Comparison of ENCODE assay signal across 1 cellular context in genomic region chr14:92751819-92752218, GRCh38.
TF ChIP-seq lines count a peak whose summit lies in the region.

No MANE protein-coding gene starts in this region.

TF ChIP-seq in GM23338, 12 proteins besides CTCF, POLR2A, EP300 and RAD21 (continued from another document):
- TF ChIP-seq, protein P1, sequence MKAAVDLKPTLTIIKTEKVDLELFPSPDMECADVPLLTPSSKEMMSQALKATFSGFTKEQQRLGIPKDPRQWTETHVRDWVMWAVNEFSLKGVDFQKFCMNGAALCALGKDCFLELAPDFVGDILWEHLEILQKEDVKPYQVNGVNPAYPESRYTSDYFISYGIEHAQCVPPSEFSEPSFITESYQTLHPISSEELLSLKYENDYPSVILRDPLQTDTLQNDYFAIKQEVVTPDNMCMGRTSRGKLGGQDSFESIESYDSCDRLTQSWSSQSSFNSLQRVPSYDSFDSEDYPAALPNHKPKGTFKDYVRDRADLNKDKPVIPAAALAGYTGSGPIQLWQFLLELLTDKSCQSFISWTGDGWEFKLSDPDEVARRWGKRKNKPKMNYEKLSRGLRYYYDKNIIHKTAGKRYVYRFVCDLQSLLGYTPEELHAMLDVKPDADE (IDR thresholded peaks at IDR 0.05), result no peak
- TF ChIP-seq EZH2phosphoT487 (IDR thresholded peaks at IDR 0.05; ENCODE audit: unreplicated experiment) (no peak), STAT1 (IDR thresholded peaks at IDR 0.05; ENCODE audit: unreplicated experiment) (no peak), EZH2 (IDR thresholded peaks at IDR 0.05; ENCODE audit: low read depth, unreplicated experiment) (no peak)
- TF ChIP-seq, protein P2, sequence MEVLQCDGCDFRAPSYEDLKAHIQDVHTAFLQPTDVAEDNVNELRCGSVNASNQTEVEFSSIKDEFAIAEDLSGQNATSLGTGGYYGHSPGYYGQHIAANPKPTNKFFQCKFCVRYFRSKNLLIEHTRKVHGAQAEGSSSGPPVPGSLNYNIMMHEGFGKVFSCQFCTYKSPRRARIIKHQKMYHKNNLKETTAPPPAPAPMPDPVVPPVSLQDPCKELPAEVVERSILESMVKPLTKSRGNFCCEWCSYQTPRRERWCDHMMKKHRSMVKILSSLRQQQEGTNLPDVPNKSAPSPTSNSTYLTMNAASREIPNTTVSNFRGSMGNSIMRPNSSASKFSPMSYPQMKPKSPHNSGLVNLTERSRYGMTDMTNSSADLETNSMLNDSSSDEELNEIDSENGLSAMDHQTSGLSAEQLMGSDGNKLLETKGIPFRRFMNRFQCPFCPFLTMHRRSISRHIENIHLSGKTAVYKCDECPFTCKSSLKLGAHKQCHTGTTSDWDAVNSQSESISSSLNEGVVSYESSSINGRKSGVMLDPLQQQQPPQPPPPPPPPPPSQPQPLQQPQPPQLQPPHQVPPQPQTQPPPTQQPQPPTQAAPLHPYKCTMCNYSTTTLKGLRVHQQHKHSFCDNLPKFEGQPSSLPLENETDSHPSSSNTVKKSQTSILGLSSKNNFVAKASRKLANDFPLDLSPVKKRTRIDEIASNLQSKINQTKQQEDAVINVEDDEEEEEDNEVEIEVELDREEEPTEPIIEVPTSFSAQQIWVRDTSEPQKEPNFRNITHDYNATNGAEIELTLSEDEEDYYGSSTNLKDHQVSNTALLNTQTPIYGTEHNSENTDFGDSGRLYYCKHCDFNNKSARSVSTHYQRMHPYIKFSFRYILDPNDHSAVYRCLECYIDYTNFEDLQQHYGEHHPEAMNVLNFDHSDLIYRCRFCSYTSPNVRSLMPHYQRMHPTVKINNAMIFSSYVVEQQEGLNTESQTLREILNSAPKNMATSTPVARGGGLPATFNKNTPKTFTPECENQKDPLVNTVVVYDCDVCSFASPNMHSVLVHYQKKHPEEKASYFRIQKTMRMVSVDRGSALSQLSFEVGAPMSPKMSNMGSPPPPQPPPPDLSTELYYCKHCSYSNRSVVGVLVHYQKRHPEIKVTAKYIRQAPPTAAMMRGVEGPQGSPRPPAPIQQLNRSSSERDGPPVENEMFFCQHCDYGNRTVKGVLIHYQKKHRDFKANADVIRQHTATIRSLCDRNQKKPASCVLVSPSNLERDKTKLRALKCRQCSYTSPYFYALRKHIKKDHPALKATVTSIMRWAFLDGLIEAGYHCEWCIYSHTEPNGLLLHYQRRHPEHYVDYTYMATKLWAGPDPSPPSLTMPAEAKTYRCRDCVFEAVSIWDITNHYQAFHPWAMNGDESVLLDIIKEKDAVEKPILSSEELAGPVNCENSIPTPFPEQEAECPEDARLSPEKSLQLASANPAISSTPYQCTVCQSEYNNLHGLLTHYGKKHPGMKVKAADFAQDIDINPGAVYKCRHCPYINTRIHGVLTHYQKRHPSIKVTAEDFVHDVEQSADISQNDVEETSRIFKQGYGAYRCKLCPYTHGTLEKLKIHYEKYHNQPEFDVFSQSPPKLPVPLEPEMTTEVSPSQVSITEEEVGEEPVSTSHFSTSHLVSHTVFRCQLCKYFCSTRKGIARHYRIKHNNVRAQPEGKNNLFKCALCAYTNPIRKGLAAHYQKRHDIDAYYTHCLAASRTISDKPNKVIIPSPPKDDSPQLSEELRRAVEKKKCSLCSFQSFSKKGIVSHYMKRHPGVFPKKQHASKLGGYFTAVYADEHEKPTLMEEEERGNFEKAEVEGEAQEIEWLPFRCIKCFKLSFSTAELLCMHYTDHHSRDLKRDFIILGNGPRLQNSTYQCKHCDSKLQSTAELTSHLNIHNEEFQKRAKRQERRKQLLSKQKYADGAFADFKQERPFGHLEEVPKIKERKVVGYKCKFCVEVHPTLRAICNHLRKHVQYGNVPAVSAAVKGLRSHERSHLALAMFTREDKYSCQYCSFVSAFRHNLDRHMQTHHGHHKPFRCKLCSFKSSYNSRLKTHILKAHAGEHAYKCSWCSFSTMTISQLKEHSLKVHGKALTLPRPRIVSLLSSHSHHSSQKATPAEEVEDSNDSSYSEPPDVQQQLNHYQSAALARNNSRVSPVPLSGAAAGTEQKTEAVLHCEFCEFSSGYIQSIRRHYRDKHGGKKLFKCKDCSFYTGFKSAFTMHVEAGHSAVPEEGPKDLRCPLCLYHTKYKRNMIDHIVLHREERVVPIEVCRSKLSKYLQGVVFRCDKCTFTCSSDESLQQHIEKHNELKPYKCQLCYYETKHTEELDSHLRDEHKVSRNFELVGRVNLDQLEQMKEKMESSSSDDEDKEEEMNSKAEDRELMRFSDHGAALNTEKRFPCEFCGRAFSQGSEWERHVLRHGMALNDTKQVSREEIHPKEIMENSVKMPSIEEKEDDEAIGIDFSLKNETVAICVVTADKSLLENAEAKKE (CRISPR knock-in tag; IDR thresholded peaks at IDR 0.05), result no peak
TF ChIP-seq in GM23338: peak in this region for 0.
